In genomic region chr19:56291857-56292256, GRCh38 we compare ENCODE assay signal across 13 cellular contexts. TPM values are rescaled to one million over a fixed set of nuclear protein-coding genes. Genes with fewer than 3 reads are reported as not detected.
"Had no signal": no experiment of that assay in that cellular context is flagged by ENCODE, and none has a peak within 500 bp of the region (broad histone marks: within the 10 kb centered on the region; RNA-seq: fewer than 3 reads in every experiment).

No MANE protein-coding gene starts in this region.

- DNase-seq: activated gamma-delta T cell; adrenal gland; central memory CD4-positive, alpha-beta T cell; effector memory CD4-positive, alpha-beta T cell; kidney; left ventricle myocardium superior; mesendoderm; SIG-M5; stimulated activated naive CD4-positive, alpha-beta T cell treated with Interleukin-2 at 50 U/mL for 16 hours; T-helper 2 cell had no signal

- ATAC-seq: gastroesophageal sphincter, left ventricle myocardium superior had no signal

RNA-seq across cellular contexts. Expression of gene EDDM13, which starts 19.3 kb away (rescaled TPM):
- total RNA-seq: epithelial cell of proximal tubule, gastroesophageal sphincter, left ventricle myocardium superior, osteocyte had no signal
